ENCODE assay signal across 28 cellular contexts in genomic region chr3:135694142-135694541, GRCh38.
A peak's percentile ranks its signal among the peaks of the same experiment; 100 is the strongest.
DNase-seq lines count a peak whose midpoint lies in the region; FAIRE-seq and TF ChIP-seq lines count a peak whose summit lies in the region.
"Had no signal": no experiment of that assay in that cellular context is flagged by ENCODE, and none has a peak within 500 bp of the region (broad histone marks: within the 10 kb centered on the region; RNA-seq: fewer than 3 reads in every experiment).

No MANE protein-coding gene starts in this region.

- peaks cover 54% of the 10 kb centered on the region for H3K27me3 ChIP-seq in endodermal cell (ENCODE audit: control insufficient read depth, insufficient read depth, low read length, poor library complexity, severe bottlenecking)
- H3K27me3 ChIP-seq: BLaER1 treated with 17β-estradiol and CSF1 and Interleukin-3, amounts not matched to agents 10 nM and 100 nM; colonic mucosa; esophagus muscularis mucosa; hepatocyte; ovary; suprapubic skin had no signal

- H3K4me1 Mint-ChIP-seq in endodermal cell: peaks cover 20% of the 10 kb centered on the region
- H3K4me1 Mint-ChIP-seq: nephron; stimulated activated memory B cell treated with anti-CD40 and anti-IgM and Interleukin-4, amounts not matched to agents 10 μg/mL and 1 μg/mL and 100 μg/mL, for 72 hours had no signal

- H3K27me3 Mint-ChIP-seq in endodermal cell (ENCODE audit: insufficient read depth): peaks cover 29% of the 10 kb centered on the region
- H3K27me3 Mint-ChIP-seq: stimulated activated memory B cell treated with anti-CD40 and anti-IgM and Interleukin-4, amounts not matched to agents 10 μg/mL and 1 μg/mL and 100 μg/mL, for 72 hours had no signal

- WGBS in endodermal cell (ENCODE audit: insufficient coverage in 1 of 2, insufficient read length in 1 of 2), 2 experiments: 77 to 100% methylated on average over 1 of the region's 1 CpG

- TF ChIP-seq CTCF in endodermal cell (conservative IDR thresholded peaks at IDR 0.05): peak; percentile 29
- no peak for TF ChIP-seq CTCF in D721Med (IDR thresholded peaks at IDR 0.05; ENCODE audit: insufficient read depth, missing control alignments)

- peaks cover 7% of the 10 kb centered on the region for H3K4me1 ChIP-seq in endodermal cell (ENCODE audit: control insufficient read depth, insufficient read depth, low read length)
- H3K4me1 ChIP-seq: BLaER1 treated with 17β-estradiol and CSF1 and Interleukin-3, amounts not matched to agents 10 nM and 100 nM; colonic mucosa; esophagus muscularis mucosa; suprapubic skin had no signal

- H3K9me3 Mint-ChIP-seq in endodermal cell: no peaks in the 10 kb centered on the region
- H3K9me3 Mint-ChIP-seq: nephron; stimulated activated memory B cell treated with anti-CD40 and anti-IgM and Interleukin-4, amounts not matched to agents 10 μg/mL and 1 μg/mL and 100 μg/mL, for 72 hours had no signal

- H3K9ac ChIP-seq in endodermal cell (ENCODE audit: extremely low read depth, low read length, poor library complexity, severe bottlenecking): no peak overlapping the region
- H3K9ac ChIP-seq: BLaER1 treated with 17β-estradiol and CSF1 and Interleukin-3, amounts not matched to agents 10 nM and 100 nM had no signal

- no peak overlapping the region for H3K27ac Mint-ChIP-seq in endodermal cell
- H3K27ac Mint-ChIP-seq: nephron; stimulated activated memory B cell treated with anti-CD40 and anti-IgM and Interleukin-4, amounts not matched to agents 10 μg/mL and 1 μg/mL and 100 μg/mL, for 72 hours had no signal

- DNase-seq in DMS79 (lab: John Stamatoyannopoulos, UW) (peak; percentile 93), NCI-H128 (lab: John Stamatoyannopoulos, UW; ENCODE audit: unreplicated experiment) (peak; percentile 92), NCI-H2227 treated with DMSO at 0.1 percent for 48 hours (lab: John Stamatoyannopoulos, UW) (peak; percentile 30), endodermal cell (no peak), kidney glomerular epithelial cell (lab: John Stamatoyannopoulos, UW) (no peak), D721Med (ENCODE audit: insufficient read length, low spot score) (no peak)
- DNase-seq in stimulated activated CD4-positive, alpha-beta T cell treated with anti-CD3 and anti-CD28 coated beads, Interleukin-4, amount 100 ng/mL, for 4 hours: no peak
- DNase-seq: activated CD4-positive, alpha-beta T cell treated with anti-CD3 and anti-CD28 coated beads, Interleukin-2, amount 50 U/mL, for 1 hour; activated CD8-positive, alpha-beta memory T cell treated with anti-CD3 and anti-CD28 coated beads, Interleukin-2, amount 50 U/mL, for 4 hours; activated naive CD4-positive, alpha-beta T cell treated with anti-CD3 and anti-CD28 coated beads, Interleukin-2, amount 50 U/mL, for 16 hours; amygdala; Calu3; colonic mucosa; mucosa of descending colon; NCI-H187 treated with DMSO at 0.1 percent for 48 hours; ovary; SHP77 treated with DMSO at 0.1 percent for 48 hours; stimulated activated CD4-positive, alpha-beta T cell treated with anti-CD3 and anti-CD28 coated beads, Interleukin-2, amount 100 ng/mL, for 24 hours; T-helper 9 cell had no signal

- no peak overlapping the region for H3K4me3 ChIP-seq in endodermal cell (ENCODE audit: low read length)
- H3K4me3 ChIP-seq: BLaER1 treated with 17β-estradiol and CSF1 and Interleukin-3, amounts not matched to agents 10 nM and 100 nM; colonic mucosa; esophagus muscularis mucosa; hepatocyte; mucosa of descending colon; ovary; smooth muscle cell; suprapubic skin had no signal

- H3K36me3 Mint-ChIP-seq in endodermal cell (ENCODE audit: low read depth): no peaks in the 10 kb centered on the region
- H3K36me3 Mint-ChIP-seq: stimulated activated memory B cell treated with anti-CD40 and anti-IgM and Interleukin-4, amounts not matched to agents 10 μg/mL and 1 μg/mL and 100 μg/mL, for 72 hours had no signal

- H3K27ac ChIP-seq in endodermal cell (ENCODE audit: low read depth, low read length): no peak overlapping the region
- H3K27ac ChIP-seq: BLaER1 treated with 17β-estradiol and CSF1 and Interleukin-3, amounts not matched to agents 10 nM and 100 nM; colonic mucosa; esophagus muscularis mucosa; hepatocyte; ovary; suprapubic skin had no signal

- H3K9me3 ChIP-seq in endodermal cell (ENCODE audit: control insufficient read depth, low read length): no peaks in the 10 kb centered on the region
- H3K9me3 ChIP-seq: BLaER1 treated with 17β-estradiol and CSF1 and Interleukin-3, amounts not matched to agents 10 nM and 100 nM; colonic mucosa; esophagus muscularis mucosa; mucosa of descending colon; ovary; suprapubic skin had no signal

- no peak for FAIRE-seq in D721Med (lab: Jason Lieb, UNC)
- FAIRE-seq: frontal cortex, islet of Langerhans had no signal

- H3K36me3 ChIP-seq in endodermal cell (ENCODE audit: control insufficient read depth, insufficient read depth, low read length): no peaks in the 10 kb centered on the region
- H3K36me3 ChIP-seq: BLaER1 treated with 17β-estradiol and CSF1 and Interleukin-3, amounts not matched to agents 10 nM and 100 nM; colonic mucosa; esophagus muscularis mucosa; ovary; suprapubic skin had no signal

- no peak overlapping the region for H3K4me3 Mint-ChIP-seq in endodermal cell
- H3K4me3 Mint-ChIP-seq: nephron; stimulated activated memory B cell treated with anti-CD40 and anti-IgM and Interleukin-4, amounts not matched to agents 10 μg/mL and 1 μg/mL and 100 μg/mL, for 72 hours had no signal

Comparison
In these comparisons a context has a peak if more than half of its experiments do, and no peak if none do; other contexts are left out.
1. DNase-seq: peak in DMS79 (single experiment), NCI-H128 (single experiment) and NCI-H2227 treated with DMSO at 0.1 percent for 48 hours (single experiment); none in endodermal cell (single experiment), kidney glomerular epithelial cell (single experiment), D721Med (single experiment) and stimulated activated CD4-positive, alpha-beta T cell treated with anti-CD3 and anti-CD28 coated beads, Interleukin-4, amount 100 ng/mL, for 4 hours (0 of 2).